Comparison of ENCODE assay signal across 24 cellular contexts in the genomic region with DNA sequence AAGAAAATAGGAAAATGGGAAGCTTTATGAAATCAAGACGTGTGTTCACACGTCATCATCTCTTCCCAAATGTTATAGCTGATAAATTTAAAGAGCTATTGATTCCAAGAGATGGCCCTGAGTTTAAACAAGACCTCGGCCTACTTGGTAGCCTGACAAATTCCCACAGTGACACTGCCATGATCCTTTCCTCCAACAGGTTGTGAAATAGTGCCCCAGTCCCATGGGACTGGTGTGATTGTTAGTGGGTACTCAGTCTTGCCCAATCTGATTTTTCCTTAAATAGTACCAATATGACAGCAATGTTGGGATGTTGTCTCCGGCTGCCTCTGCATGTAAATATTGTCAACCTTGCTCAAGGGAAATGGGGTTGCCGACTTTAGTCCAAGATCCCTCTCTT. TPM values are rescaled to one million over a fixed set of nuclear protein-coding genes. Genes with fewer than 3 reads are reported as not detected.
"Had no signal": no experiment of that assay in that cellular context is flagged by ENCODE, and none has a peak within 500 bp of the region (broad histone marks: within the 10 kb centered on the region; RNA-seq: fewer than 3 reads in every experiment).

No MANE protein-coding gene starts in this region.

- H3K27ac ChIP-seq: HL-60, KMS-11 had no signal

- FAIRE-seq: HTR-8/SVneo had no signal

- H3K9me3 ChIP-seq: SK-N-SH had no signal

- H3K9ac ChIP-seq: KMS-11, SK-N-SH had no signal

- DNase-seq: IMR-90, Kasumi-1, MM.1S, NCI-H1048, NCI-H1105, NCI-H1417 treated with DMSO at 0.1 percent for 48 hours, NCI-H146, NCI-H1694 treated with DMSO at 0.1 percent for 48 hours, NCI-H1930, NCI-H2081, NCI-H2107, NCI-H226, NCI-H446, NCI-H510A, NCI-H524 treated with DMSO at 0.1 percent for 48 hours, NCI-H69, NCI-H774, SHP77, SK-N-SH, SW 1271 had no signal

- H3K4me2 ChIP-seq: KMS-11, SK-N-SH had no signal

RNA-seq across cellular contexts. Expression of gene CAGE1, which starts 34.5 kb away (rescaled TPM):
- total RNA-seq: IMR-90, M059J had no signal
- polyA plus RNA-seq: IMR-90, SK-N-SH had no signal
